In the genomic region with DNA sequence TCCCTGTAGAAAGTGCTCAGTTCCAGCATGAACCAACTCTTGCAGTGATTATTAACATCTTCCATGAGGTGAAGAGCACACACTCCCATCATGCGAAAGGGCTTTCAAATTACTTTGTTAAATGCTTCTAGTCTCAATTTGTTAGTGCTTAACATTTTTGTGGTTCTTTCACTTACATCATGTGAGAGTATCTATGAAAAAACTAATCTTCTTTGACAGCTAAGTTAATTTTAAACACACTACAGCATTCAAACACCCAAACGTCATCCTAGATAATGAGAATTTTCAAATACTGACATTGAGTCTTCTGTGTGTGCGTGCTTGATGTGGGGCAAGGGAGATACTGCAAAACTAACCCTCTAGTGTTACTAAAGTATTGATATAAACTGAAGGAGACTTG, we compare ENCODE assay signal across 1 cellular context.
TF ChIP-seq lines count a peak whose summit lies in the region.

No MANE protein-coding gene starts in this region.

TF ChIP-seq in HEK293, 187 proteins besides CTCF, POLR2A, EP300 and RAD21 (continued from another document):
- TF ChIP-seq, protein P1, sequence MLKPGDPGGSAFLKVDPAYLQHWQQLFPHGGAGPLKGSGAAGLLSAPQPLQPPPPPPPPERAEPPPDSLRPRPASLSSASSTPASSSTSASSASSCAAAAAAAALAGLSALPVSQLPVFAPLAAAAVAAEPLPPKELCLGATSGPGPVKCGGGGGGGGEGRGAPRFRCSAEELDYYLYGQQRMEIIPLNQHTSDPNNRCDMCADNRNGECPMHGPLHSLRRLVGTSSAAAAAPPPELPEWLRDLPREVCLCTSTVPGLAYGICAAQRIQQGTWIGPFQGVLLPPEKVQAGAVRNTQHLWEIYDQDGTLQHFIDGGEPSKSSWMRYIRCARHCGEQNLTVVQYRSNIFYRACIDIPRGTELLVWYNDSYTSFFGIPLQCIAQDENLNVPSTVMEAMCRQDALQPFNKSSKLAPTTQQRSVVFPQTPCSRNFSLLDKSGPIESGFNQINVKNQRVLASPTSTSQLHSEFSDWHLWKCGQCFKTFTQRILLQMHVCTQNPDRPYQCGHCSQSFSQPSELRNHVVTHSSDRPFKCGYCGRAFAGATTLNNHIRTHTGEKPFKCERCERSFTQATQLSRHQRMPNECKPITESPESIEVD (tag by site-specific recombination; IDR thresholded peaks at IDR 0.05): peak; percentile 39; the same call in 1 of the 2 replicates
TF ChIP-seq in HEK293: peak in this region for 5.
